In genomic region chr4:23035521-23036056, GRCh38 we compare ENCODE assay signal across 10 cellular contexts.
"Had no signal": no experiment of that assay in that cellular context is flagged by ENCODE, and none has a peak within 500 bp of the region (broad histone marks: within the 10 kb centered on the region; RNA-seq: fewer than 3 reads in every experiment).

No MANE protein-coding gene starts in this region.

- FAIRE-seq: HTR-8/SVneo, K562 had no signal

- H3K4me3 Mint-ChIP-seq: HFFc6 had no signal

- H3K27ac Mint-ChIP-seq: HFFc6 had no signal

- H3K4me3 ChIP-seq: GM23248, HAP-1, K562 had no signal

- H3K9ac ChIP-seq: GM23248 had no signal

- DNase-seq: GM23248, GOT3, H7, HFFc6, IMR-90, KG1 had no signal

- ATAC-seq: HCT116, K562 had no signal

- H3K36me3 ChIP-seq: HAP-1 had no signal

- H3K4me1 ChIP-seq: HAP-1 had no signal

- H3K27ac ChIP-seq: GM23248 had no signal

- H3K9me3 ChIP-seq: HAP-1 had no signal

- H2AFZ ChIP-seq: GM23248 had no signal
